19 cellular contexts compared by ENCODE assay signal in genomic region chr2:241808051-241808450, GRCh38. TPM values are rescaled to one million over a fixed set of nuclear protein-coding genes. Genes with fewer than 3 reads are reported as not detected.
DNase-seq lines count a peak whose midpoint lies in the region; ATAC-seq and TF ChIP-seq lines count a peak whose summit lies in the region.
"Had no signal": no experiment of that assay in that cellular context is flagged by ENCODE, and none has a peak within 500 bp of the region (broad histone marks: within the 10 kb centered on the region; RNA-seq: fewer than 3 reads in every experiment).

No MANE protein-coding gene starts in this region.

- H3K4me2 ChIP-seq in BLaER1 (peak overlapping the region; percentile 92), hepatocyte (peak overlapping the region; percentile 33), osteoblast (ENCODE audit: insufficient read depth, low read length) (no peak overlapping the region)

- TF ChIP-seq CTCF in hepatocyte (IDR thresholded peaks at IDR 0.05; ENCODE audit: poor library complexity) (no peak), osteoblast (IDR thresholded peaks at IDR 0.05; ENCODE audit: extremely low read depth, low read depth, low read length) (no peak), GM13976 (IDR thresholded peaks at IDR 0.05; ENCODE audit: borderline replicate concordance, control extremely low read depth, extremely low read depth, insufficient read depth, missing control alignments) (no peak)

- H2AFZ ChIP-seq in hepatocyte (peak overlapping the region; percentile 56), osteoblast (ENCODE audit: low read length) (no peak overlapping the region)

- H3K79me2 ChIP-seq in hepatocyte (no peaks in the 10 kb centered on the region), osteoblast (ENCODE audit: insufficient read depth, low read length) (no peaks in the 10 kb centered on the region)

- H3K9me2 ChIP-seq in hepatocyte (replicated peaks; ENCODE audit: insufficient read depth) = no peaks in the 10 kb centered on the region

- peak overlapping the region; percentile 77; the same call in 1 of the 2 replicates for H3K9ac ChIP-seq in BLaER1

- in situ Hi-C loops in GM13976 (cut with MboI; ENCODE audit: low sequenced_read_pairs, unreplicated experiment) = no loop called here

- no peak overlapping the region for H3K4me3 ChIP-seq in BLaER1
- no peak overlapping the region for H3K4me3 ChIP-seq in hepatocyte
- no peak overlapping the region for H3K4me3 ChIP-seq in osteoblast (ENCODE audit: insufficient read depth, low read length)

- DNase-seq in SK-N-DZ (ENCODE audit: low spot score) (peak; percentile 78), hepatocyte (ENCODE audit: low spot score) (peak; percentile 46), osteoblast (ENCODE audit: insufficient read length, low spot score, missing footprints) (peak; percentile 82), GM13976 (ENCODE audit: low spot score) (no peak), dermis blood vessel endothelial cell (no peak), nucleus accumbens (lab: John Stamatoyannopoulos, UW) (no peak)
- DNase-seq: activated CD4-positive, alpha-beta T cell treated with anti-CD3 and anti-CD28 coated beads for 1 hour; activated naive CD8-positive, alpha-beta T cell treated with anti-CD3 and anti-CD28 coated beads for 36 hours; caudate nucleus; glutamatergic neuron; naive thymus-derived CD8-positive, alpha-beta T cell; NCI-H187; NCI-H524; Peyer's patch; small intestine; stimulated activated naive CD8-positive, alpha-beta T cell treated with anti-CD3 and anti-CD28 coated beads, Interleukin-15, amount 100 ng/mL, for 72 hours; T-helper 2 cell had no signal

- H3K27ac ChIP-seq in BLaER1 (peak overlapping the region; percentile 97), hepatocyte (peak overlapping the region; percentile 88), osteoblast (ENCODE audit: low read depth, low read length) (no peak overlapping the region)

- WGBS in hepatocyte (ENCODE audit: low lambda C conversion rate, missing lambda C conversion rate) = 39% methylated on average over 11 of the region's 12 CpGs

- H3K4me1 ChIP-seq in BLaER1 = peaks cover 71% of the 10 kb centered on the region
- peaks cover 24% of the 10 kb centered on the region for H3K4me1 ChIP-seq in hepatocyte (ENCODE audit: insufficient read depth)
- H3K4me1 ChIP-seq in osteoblast (ENCODE audit: insufficient read depth, low read length) = no peaks in the 10 kb centered on the region

- H3K27me3 ChIP-seq in BLaER1 (no peaks in the 10 kb centered on the region), hepatocyte (no peaks in the 10 kb centered on the region), osteoblast (ENCODE audit: insufficient read depth, low read length) (peaks cover 17% of the 10 kb centered on the region)
- H3K27me3 ChIP-seq: Peyer's patch had no signal

- H3K36me3 ChIP-seq in BLaER1 = no peaks in the 10 kb centered on the region
- no peaks in the 10 kb centered on the region for H3K36me3 ChIP-seq in hepatocyte (replicated peaks; ENCODE audit: insufficient read depth, low read depth)
- no peaks in the 10 kb centered on the region for H3K36me3 ChIP-seq in osteoblast (ENCODE audit: insufficient read depth, low read length)
- H3K36me3 ChIP-seq: Peyer's patch had no signal

- no peaks in the 10 kb centered on the region for H3K9me3 ChIP-seq in BLaER1
- H3K9me3 ChIP-seq in hepatocyte (ENCODE audit: low read depth) = no peaks in the 10 kb centered on the region
- no peaks in the 10 kb centered on the region for H3K9me3 ChIP-seq in osteoblast (ENCODE audit: low read depth, low read length)
- H3K9me3 ChIP-seq: Peyer's patch had no signal

- no peak for ATAC-seq in GM21515 (IDR thresholded peaks at IDR 0.05; ENCODE audit: unreplicated experiment)
- ATAC-seq: naive thymus-derived CD8-positive, alpha-beta T cell; stimulated activated naive CD8-positive, alpha-beta T cell treated with anti-CD3 and anti-CD28 coated beads, Interleukin-15, amount 100 ng/mL, for 72 hours had no signal

- H4K20me1 ChIP-seq in BLaER1 = no peaks in the 10 kb centered on the region
- H4K20me1 ChIP-seq in hepatocyte (ENCODE audit: insufficient read depth, poor library complexity, severe bottlenecking) = no peaks in the 10 kb centered on the region
- no peaks in the 10 kb centered on the region for H4K20me1 ChIP-seq in osteoblast (ENCODE audit: insufficient read depth, low read length)

RNA-seq across cellular contexts. Expression of gene NEU4, which starts 0.9 kb away (rescaled TPM):
- polyA plus RNA-seq in SK-N-DZ (2014; cell fraction: cytosol; rRNA removed) = 63.5 and 81.6 TPM in 2 replicates
- polyA plus RNA-seq in SK-N-DZ (2014; cell fraction: nucleus; rRNA removed) = 78.8 and 121 TPM in 2 replicates
- total RNA-seq in hepatocyte (6.8 and 9.3 TPM in 2 replicates), osteoblast (not detected in 2 replicates), dermis blood vessel endothelial cell (not detected in 2 replicates)
- polyA plus RNA-seq in hepatocyte = 8.7 and 10.2 TPM in 2 replicates
- total RNA-seq: naive thymus-derived CD8-positive, alpha-beta T cell had no signal
- polyA plus RNA-seq: naive thymus-derived CD8-positive, alpha-beta T cell had no signal

RNA-seq across cellular contexts. Expression of gene GAL3ST2, which starts 31.4 kb away (rescaled TPM):
- 0.34 and 2.9 TPM in 2 replicates for polyA plus RNA-seq in SK-N-DZ (2014; cell fraction: cytosol; rRNA removed)
- polyA plus RNA-seq in SK-N-DZ (2014; cell fraction: nucleus; rRNA removed) = 3.1 and 5.4 TPM in 2 replicates
- total RNA-seq in hepatocyte (0.20 and 0.53 TPM in 2 replicates), osteoblast (0.29 and 0.36 TPM in 2 replicates), dermis blood vessel endothelial cell (not detected in 2 replicates)
- polyA plus RNA-seq in hepatocyte = not detected in 2 replicates
- total RNA-seq: naive thymus-derived CD8-positive, alpha-beta T cell had no signal
- polyA plus RNA-seq: naive thymus-derived CD8-positive, alpha-beta T cell had no signal

RNA-seq across cellular contexts. Expression of gene PDCD1, which starts 50.6 kb away (rescaled TPM):
- polyA plus RNA-seq in SK-N-DZ (2014; cell fraction: cytosol; rRNA removed) = 1.4 and 1.5 TPM in 2 replicates
- 0.53 and 2.6 TPM in 2 replicates for polyA plus RNA-seq in SK-N-DZ (2014; cell fraction: nucleus; rRNA removed)
- total RNA-seq in hepatocyte = not detected in 2 replicates
- polyA plus RNA-seq in hepatocyte = 0.44 and 0.84 TPM in 2 replicates
- not detected in 2 replicates for total RNA-seq in osteoblast
- total RNA-seq in dermis blood vessel endothelial cell = not detected in 2 replicates

Comparison
In these comparisons a context has a peak if more than half of its experiments do, and no peak if none do; other contexts are left out.
1. DNase-seq: peak in SK-N-DZ (single experiment), hepatocyte (single experiment) and osteoblast (single experiment); none in GM13976 (single experiment), dermis blood vessel endothelial cell (single experiment) and nucleus accumbens (0 of 56).